ENCODE assay signal across 13 cellular contexts in the genomic region with DNA sequence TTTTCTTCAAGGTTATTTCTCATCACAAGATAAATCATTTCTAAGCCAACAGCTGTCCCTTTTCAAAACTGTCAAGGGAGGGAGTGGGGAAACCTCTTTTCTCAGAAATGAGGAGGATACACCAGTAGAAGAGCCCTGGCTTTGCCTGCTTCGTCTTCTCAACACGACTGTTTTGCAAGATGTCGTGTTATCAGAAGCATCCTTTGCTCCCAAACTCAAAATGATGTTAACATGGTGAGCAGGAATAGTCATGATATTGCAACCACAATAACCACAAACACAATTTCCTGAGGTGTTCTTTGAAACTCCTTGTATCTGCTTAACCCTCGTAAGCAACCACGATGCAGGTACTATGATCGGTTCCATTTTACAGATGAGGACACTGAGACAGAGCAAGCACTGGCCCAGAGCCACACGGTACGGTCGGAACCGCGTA.
A peak's percentile ranks its signal among the peaks of the same experiment; 100 is the strongest.
DNase-seq lines count a peak whose midpoint lies in the region; ATAC-seq and TF ChIP-seq lines count a peak whose summit lies in the region.
"Had no signal": no experiment of that assay in that cellular context is flagged by ENCODE, and none has a peak within 500 bp of the region (broad histone marks: within the 10 kb centered on the region; RNA-seq: fewer than 3 reads in every experiment).

No MANE protein-coding gene starts in this region.

- H3K36me3 ChIP-seq in ascending aorta = no peaks in the 10 kb centered on the region
- peaks cover 3 to 7% of the 10 kb centered on the region in 2 experiments for H3K36me3 ChIP-seq in mesenchymal stem cell (ENCODE audit: control insufficient read depth in 1 of 2, insufficient read depth in 2 of 2, low read depth in 1 of 2, low read length in 2 of 2)

- H3K14ac ChIP-seq in mesenchymal stem cell (ENCODE audit: low read length in 2 of 2) = no peak overlapping the region

- H2BK120ac ChIP-seq in mesenchymal stem cell (ENCODE audit: low read depth, low read length) = no peak overlapping the region

- WGBS in mesenchymal stem cell = 87% methylated on average over 11 of the region's 11 CpGs

- H3K27ac ChIP-seq in ascending aorta (peak overlapping the region; percentile 21 to 27), mesenchymal stem cell (ENCODE audit: low read length, poor library complexity, severe bottlenecking) (no peak overlapping the region)
- H3K27ac ChIP-seq: epithelial cell of prostate had no signal

- H4K8ac ChIP-seq in mesenchymal stem cell (ENCODE audit: low read length) = peak overlapping the region; percentile 61

- DNase-seq in Right ventricle myocardium superior (no peak), cardiac septum (ENCODE audit: low spot score) (no peak), ascending aorta (ENCODE audit: low spot score in 2 of 2) (no peak), mesenchymal stem cell (peak; percentile 21), ecto neural progenitor cell (ENCODE audit: low spot score) (no peak)
- DNase-seq in activated CD8-positive, alpha-beta memory T cell treated with anti-CD3 and anti-CD28 coated beads, Interleukin-2, amount 50 U/mL, for 4 hours = no peak
- DNase-seq: C1 segment of cervical spinal cord; NCI-H2227 treated with DMSO at 0.1 percent for 48 hours; stimulated activated CD4-positive, alpha-beta T cell treated with anti-CD3 and anti-CD28 coated beads, Interleukin-2, amount 100 ng/mL, for 48 hours had no signal

- H2AFZ ChIP-seq in mesenchymal stem cell (ENCODE audit: low read depth, low read length) = no peak overlapping the region
- H2AFZ ChIP-seq: GM23338 had no signal

- TF ChIP-seq CTCF in ascending aorta (IDR thresholded peaks at IDR 0.05) = no peak

- no peak overlapping the region for H3K4ac ChIP-seq in mesenchymal stem cell (ENCODE audit: low read depth in 1 of 2, low read length in 2 of 2)

- no peak overlapping the region for H2AK5ac ChIP-seq in mesenchymal stem cell (ENCODE audit: low read length, severe bottlenecking)

- H3K4me1 ChIP-seq in ascending aorta (peaks cover 4 to 18% of the 10 kb centered on the region in 2 donors), mesenchymal stem cell (ENCODE audit: control insufficient read depth, insufficient read depth, low read depth, low read length) (peaks cover 9% of the 10 kb centered on the region)

- no peaks in the 10 kb centered on the region for H3K27me3 ChIP-seq in ascending aorta
- H3K27me3 ChIP-seq in mesenchymal stem cell (ENCODE audit: control insufficient read depth in 1 of 2, insufficient read depth in 1 of 2, low read length in 2 of 2) = no peaks in the 10 kb centered on the region

- peak overlapping the region; percentile 81 for H3K9ac ChIP-seq in mesenchymal stem cell (ENCODE audit: low read length)

- H3K18ac ChIP-seq in mesenchymal stem cell (ENCODE audit: low read depth in 1 of 2, low read length in 2 of 2) = no peak overlapping the region

- no peak overlapping the region for H4K91ac ChIP-seq in mesenchymal stem cell (ENCODE audit: low read length)

- no peak overlapping the region for H2BK15ac ChIP-seq in mesenchymal stem cell (ENCODE audit: low read depth, poor library complexity, severe bottlenecking)

- no peak overlapping the region for H3K4me2 ChIP-seq in mesenchymal stem cell (ENCODE audit: low read length, poor library complexity, severe bottlenecking)

- no peak overlapping the region for H3K23ac ChIP-seq in mesenchymal stem cell (ENCODE audit: low read length in 2 of 2)

- peaks cover 3% of the 10 kb centered on the region for H3K79me1 ChIP-seq in mesenchymal stem cell (replicated peaks; ENCODE audit: low read length, poor library complexity, severe bottlenecking)

- H3K9me3 ChIP-seq in ascending aorta = no peaks in the 10 kb centered on the region
- no peaks in the 10 kb centered on the region for H3K9me3 ChIP-seq in mesenchymal stem cell (ENCODE audit: control insufficient read depth, low read length)

- H3K4me3 ChIP-seq in ascending aorta = no peak overlapping the region
- no peak overlapping the region for H3K4me3 ChIP-seq in mesenchymal stem cell (ENCODE audit: insufficient read depth in 1 of 2, low read depth in 1 of 2, low read length in 2 of 2)
- H3K4me3 ChIP-seq: GM23338 had no signal

- intact Hi-C loops in Right ventricle myocardium superior (cut with DNase I) (loop anchor here (10.0 kb wide), 1 partner anchor 115 kb away; the partner anchor contains the start of gene ADCY9), cardiac septum (cut with DNase I) (no loop called here), ascending aorta (cut with DNase I) (loop anchor here (5.0 to 10.0 kb wide), 2 partner anchors 52 to 185 kb away; no protein-coding TSS in a partner anchor)

- ATAC-seq in Right ventricle myocardium superior (ENCODE audit: poor library complexity) = peak; percentile 51
- ATAC-seq in HG02840 (IDR thresholded peaks at IDR 0.05; ENCODE audit: low FRiP score, unreplicated experiment) = no peak
- ATAC-seq in HG02970 (IDR thresholded peaks at IDR 0.05; ENCODE audit: low FRiP score, unreplicated experiment) = no peak

- H2BK12ac ChIP-seq in mesenchymal stem cell (ENCODE audit: low read length in 2 of 2) = no peak overlapping the region

- no peak overlapping the region for H2BK5ac ChIP-seq in mesenchymal stem cell (ENCODE audit: low read depth, low read length, poor library complexity, severe bottlenecking)
